Comparison of ENCODE assay signal across 1 cellular context in the genomic region with DNA sequence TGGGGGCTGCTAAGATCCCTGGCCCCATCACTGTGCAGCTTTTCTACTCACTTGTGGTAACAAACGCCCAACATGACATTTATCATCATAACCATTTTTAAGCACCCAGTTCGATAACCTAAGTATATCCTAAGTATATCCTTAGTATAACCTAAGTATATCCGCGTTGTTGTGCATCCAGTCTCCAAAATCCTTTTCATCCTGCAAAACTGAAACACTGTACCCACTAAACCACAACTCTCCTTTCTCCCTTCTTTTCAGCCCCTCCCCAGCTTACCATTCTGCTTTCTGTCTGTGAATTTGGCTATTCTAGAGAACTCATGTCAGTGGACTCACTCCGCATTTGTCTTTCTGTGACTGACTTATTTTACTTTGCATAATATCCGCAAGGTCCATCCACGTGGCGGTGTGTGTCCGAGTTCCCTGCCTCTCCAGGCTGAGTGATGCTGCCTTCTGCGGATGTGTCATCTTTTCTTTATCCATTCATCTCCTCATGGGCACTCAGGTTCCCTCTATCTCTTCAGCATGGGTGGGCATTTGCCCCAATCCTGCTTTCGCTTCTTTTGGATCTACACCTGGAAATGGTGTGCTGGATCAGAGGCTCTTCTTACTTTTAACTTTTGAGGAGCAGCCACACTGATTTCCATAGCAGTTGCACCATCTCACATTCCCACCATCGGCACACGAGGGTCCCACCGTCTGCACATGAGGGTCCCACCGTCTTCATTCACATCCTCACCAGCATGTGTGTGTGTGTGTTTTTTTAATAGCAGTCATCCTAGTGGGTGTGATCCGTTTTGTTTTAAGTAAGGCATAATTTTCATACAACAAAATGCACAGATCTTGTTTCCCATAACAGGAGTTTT.
TF ChIP-seq lines count a peak whose summit lies in the region.

No MANE protein-coding gene starts in this region.

TF ChIP-seq in K562, 482 proteins besides CTCF, POLR2A, EP300 and RAD21 (continues in another document):
- no peak for TF ChIP-seq PRMT5 (CRISPR knock-in tag; IDR thresholded peaks at IDR 0.05)
- 0 out of 2 replicates have a peak, but pooled peaks have one; percentile 58 for TF ChIP-seq ZBTB1 (CRISPR knock-in tag; IDR thresholded peaks at IDR 0.05; ENCODE audit: borderline replicate concordance, low read depth)
- no peak for TF ChIP-seq JUNB (CRISPR knock-in tag; conservative IDR thresholded peaks at IDR 0.05)
- TF ChIP-seq, protein P1, sequence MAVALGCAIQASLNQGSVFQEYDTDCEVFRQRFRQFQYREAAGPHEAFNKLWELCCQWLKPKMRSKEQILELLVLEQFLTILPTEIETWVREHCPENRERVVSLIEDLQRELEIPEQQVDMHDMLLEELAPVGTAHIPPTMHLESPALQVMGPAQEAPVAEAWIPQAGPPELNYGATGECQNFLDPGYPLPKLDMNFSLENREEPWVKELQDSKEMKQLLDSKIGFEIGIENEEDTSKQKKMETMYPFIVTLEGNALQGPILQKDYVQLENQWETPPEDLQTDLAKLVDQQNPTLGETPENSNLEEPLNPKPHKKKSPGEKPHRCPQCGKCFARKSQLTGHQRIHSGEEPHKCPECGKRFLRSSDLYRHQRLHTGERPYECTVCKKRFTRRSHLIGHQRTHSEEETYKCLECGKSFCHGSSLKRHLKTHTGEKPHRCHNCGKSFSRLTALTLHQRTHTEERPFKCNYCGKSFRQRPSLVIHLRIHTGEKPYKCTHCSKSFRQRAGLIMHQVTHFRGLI (CRISPR knock-in tag; IDR thresholded peaks at IDR 0.05): no peak
- TF ChIP-seq, protein P2, sequence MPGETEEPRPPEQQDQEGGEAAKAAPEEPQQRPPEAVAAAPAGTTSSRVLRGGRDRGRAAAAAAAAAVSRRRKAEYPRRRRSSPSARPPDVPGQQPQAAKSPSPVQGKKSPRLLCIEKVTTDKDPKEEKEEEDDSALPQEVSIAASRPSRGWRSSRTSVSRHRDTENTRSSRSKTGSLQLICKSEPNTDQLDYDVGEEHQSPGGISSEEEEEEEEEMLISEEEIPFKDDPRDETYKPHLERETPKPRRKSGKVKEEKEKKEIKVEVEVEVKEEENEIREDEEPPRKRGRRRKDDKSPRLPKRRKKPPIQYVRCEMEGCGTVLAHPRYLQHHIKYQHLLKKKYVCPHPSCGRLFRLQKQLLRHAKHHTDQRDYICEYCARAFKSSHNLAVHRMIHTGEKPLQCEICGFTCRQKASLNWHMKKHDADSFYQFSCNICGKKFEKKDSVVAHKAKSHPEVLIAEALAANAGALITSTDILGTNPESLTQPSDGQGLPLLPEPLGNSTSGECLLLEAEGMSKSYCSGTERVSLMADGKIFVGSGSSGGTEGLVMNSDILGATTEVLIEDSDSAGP (CRISPR knock-in tag; IDR thresholded peaks at IDR 0.05): peak; percentile 62; the same call in 1 of the 2 replicates
- TF ChIP-seq ZKSCAN1 (IDR thresholded peaks at IDR 0.05; ENCODE audit: low read depth, low read length): no peak
- 0 out of 2 replicates have a peak, but pooled peaks have one; percentile 1 for TF ChIP-seq NFIX (CRISPR knock-in tag; IDR thresholded peaks at IDR 0.05; ENCODE audit: low read depth)
- no peak for TF ChIP-seq RHOXF2B (CRISPR knock-in tag; conservative IDR thresholded peaks at IDR 0.05)
- TF ChIP-seq SMAD3 (CRISPR knock-in tag; conservative IDR thresholded peaks at IDR 0.05): no peak
- TF ChIP-seq, protein P3, sequence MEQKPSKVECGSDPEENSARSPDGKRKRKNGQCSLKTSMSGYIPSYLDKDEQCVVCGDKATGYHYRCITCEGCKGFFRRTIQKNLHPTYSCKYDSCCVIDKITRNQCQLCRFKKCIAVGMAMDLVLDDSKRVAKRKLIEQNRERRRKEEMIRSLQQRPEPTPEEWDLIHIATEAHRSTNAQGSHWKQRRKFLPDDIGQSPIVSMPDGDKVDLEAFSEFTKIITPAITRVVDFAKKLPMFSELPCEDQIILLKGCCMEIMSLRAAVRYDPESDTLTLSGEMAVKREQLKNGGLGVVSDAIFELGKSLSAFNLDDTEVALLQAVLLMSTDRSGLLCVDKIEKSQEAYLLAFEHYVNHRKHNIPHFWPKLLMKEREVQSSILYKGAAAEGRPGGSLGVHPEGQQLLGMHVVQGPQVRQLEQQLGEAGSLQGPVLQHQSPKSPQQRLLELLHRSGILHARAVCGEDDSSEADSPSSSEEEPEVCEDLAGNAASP (IDR thresholded peaks at IDR 0.05): no peak
- TF ChIP-seq NCOA1 (IDR thresholded peaks at IDR 0.05; ENCODE audit: low read depth): no peak
- no peak for TF ChIP-seq RAD51 (IDR thresholded peaks at IDR 0.05; ENCODE audit: borderline replicate concordance, low read depth)
- TF ChIP-seq KLF16 (IDR thresholded peaks at IDR 0.05): no peak
- TF ChIP-seq, protein P4, sequence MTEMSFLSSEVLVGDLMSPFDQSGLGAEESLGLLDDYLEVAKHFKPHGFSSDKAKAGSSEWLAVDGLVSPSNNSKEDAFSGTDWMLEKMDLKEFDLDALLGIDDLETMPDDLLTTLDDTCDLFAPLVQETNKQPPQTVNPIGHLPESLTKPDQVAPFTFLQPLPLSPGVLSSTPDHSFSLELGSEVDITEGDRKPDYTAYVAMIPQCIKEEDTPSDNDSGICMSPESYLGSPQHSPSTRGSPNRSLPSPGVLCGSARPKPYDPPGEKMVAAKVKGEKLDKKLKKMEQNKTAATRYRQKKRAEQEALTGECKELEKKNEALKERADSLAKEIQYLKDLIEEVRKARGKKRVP (CRISPR knock-in tag; IDR thresholded peaks at IDR 0.05): no peak
- TF ChIP-seq NR4A1 (CRISPR knock-in tag; IDR thresholded peaks at IDR 0.05): no peak
- TF ChIP-seq NR4A1 (tag; IDR thresholded peaks at IDR 0.05): no peak
- TF ChIP-seq, protein P5, sequence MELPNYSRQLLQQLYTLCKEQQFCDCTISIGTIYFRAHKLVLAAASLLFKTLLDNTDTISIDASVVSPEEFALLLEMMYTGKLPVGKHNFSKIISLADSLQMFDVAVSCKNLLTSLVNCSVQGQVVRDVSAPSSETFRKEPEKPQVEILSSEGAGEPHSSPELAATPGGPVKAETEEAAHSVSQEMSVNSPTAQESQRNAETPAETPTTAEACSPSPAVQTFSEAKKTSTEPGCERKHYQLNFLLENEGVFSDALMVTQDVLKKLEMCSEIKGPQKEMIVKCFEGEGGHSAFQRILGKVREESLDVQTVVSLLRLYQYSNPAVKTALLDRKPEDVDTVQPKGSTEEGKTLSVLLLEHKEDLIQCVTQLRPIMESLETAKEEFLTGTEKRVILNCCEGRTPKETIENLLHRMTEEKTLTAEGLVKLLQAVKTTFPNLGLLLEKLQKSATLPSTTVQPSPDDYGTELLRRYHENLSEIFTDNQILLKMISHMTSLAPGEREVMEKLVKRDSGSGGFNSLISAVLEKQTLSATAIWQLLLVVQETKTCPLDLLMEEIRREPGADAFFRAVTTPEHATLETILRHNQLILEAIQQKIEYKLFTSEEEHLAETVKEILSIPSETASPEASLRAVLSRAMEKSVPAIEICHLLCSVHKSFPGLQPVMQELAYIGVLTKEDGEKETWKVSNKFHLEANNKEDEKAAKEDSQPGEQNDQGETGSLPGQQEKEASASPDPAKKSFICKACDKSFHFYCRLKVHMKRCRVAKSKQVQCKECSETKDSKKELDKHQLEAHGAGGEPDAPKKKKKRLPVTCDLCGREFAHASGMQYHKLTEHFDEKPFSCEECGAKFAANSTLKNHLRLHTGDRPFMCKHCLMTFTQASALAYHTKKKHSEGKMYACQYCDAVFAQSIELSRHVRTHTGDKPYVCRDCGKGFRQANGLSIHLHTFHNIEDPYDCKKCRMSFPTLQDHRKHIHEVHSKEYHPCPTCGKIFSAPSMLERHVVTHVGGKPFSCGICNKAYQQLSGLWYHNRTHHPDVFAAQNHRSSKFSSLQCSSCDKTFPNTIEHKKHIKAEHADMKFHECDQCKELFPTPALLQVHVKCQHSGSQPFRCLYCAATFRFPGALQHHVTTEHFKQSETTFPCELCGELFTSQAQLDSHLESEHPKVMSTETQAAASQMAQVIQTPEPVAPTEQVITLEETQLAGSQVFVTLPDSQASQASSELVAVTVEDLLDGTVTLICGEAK (IDR thresholded peaks at IDR 0.05): no peak
- TF ChIP-seq, protein P5 (CRISPR knock-in tag; IDR thresholded peaks at IDR 0.05): 0 out of 2 replicates have a peak, but pooled peaks have one; percentile 32
- no peak for TF ChIP-seq ZNF766 (CRISPR knock-in tag; conservative IDR thresholded peaks at IDR 0.05)
- TF ChIP-seq PCBP1 (IDR thresholded peaks at IDR 0.05; ENCODE audit: low read depth, low read length, poor library complexity, severe bottlenecking): no peak
- TF ChIP-seq KDM2B (CRISPR knock-in tag; IDR thresholded peaks at IDR 0.05): no peak
- TF ChIP-seq, protein P6, sequence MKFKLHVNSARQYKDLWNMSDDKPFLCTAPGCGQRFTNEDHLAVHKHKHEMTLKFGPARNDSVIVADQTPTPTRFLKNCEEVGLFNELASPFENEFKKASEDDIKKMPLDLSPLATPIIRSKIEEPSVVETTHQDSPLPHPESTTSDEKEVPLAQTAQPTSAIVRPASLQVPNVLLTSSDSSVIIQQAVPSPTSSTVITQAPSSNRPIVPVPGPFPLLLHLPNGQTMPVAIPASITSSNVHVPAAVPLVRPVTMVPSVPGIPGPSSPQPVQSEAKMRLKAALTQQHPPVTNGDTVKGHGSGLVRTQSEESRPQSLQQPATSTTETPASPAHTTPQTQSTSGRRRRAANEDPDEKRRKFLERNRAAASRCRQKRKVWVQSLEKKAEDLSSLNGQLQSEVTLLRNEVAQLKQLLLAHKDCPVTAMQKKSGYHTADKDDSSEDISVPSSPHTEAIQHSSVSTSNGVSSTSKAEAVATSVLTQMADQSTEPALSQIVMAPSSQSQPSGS (CRISPR knock-in tag; IDR thresholded peaks at IDR 0.05): peak; percentile 67; the same call in 1 of the 2 replicates
- TF ChIP-seq, protein P7, sequence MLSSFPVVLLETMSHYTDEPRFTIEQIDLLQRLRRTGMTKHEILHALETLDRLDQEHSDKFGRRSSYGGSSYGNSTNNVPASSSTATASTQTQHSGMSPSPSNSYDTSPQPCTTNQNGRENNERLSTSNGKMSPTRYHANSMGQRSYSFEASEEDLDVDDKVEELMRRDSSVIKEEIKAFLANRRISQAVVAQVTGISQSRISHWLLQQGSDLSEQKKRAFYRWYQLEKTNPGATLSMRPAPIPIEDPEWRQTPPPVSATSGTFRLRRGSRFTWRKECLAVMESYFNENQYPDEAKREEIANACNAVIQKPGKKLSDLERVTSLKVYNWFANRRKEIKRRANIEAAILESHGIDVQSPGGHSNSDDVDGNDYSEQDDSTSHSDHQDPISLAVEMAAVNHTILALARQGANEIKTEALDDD (IDR thresholded peaks at IDR 0.05): no peak
- no peak for TF ChIP-seq ZNF165 (CRISPR knock-in tag; IDR thresholded peaks at IDR 0.05; ENCODE audit: borderline replicate concordance)
- TF ChIP-seq, protein P8, sequence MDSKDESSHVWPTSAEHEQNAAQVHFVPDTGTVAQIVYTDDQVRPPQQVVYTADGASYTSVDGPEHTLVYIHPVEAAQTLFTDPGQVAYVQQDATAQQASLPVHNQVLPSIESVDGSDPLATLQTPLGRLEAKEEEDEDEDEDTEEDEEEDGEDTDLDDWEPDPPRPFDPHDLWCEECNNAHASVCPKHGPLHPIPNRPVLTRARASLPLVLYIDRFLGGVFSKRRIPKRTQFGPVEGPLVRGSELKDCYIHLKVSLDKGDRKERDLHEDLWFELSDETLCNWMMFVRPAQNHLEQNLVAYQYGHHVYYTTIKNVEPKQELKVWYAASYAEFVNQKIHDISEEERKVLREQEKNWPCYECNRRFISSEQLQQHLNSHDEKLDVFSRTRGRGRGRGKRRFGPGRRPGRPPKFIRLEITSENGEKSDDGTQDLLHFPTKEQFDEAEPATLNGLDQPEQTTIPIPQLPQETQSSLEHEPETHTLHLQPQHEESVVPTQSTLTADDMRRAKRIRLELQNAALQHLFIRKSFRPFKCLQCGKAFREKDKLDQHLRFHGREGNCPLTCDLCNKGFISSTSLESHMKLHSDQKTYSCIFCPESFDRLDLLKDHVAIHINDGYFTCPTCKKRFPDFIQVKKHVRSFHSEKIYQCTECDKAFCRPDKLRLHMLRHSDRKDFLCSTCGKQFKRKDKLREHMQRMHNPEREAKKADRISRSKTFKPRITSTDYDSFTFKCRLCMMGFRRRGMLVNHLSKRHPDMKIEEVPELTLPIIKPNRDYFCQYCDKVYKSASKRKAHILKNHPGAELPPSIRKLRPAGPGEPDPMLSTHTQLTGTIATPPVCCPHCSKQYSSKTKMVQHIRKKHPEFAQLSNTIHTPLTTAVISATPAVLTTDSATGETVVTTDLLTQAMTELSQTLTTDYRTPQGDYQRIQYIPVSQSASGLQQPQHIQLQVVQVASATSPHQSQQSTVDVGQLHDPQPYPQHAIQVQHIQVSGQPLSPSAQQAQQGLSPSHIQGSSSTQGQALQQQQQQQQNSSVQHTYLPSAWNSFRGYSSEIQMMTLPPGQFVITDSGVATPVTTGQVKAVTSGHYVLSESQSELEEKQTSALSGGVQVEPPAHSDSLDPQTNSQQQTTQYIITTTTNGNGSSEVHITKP (IDR thresholded peaks at IDR 0.05; ENCODE audit: partially characterized antibody): no peak
- no peak for TF ChIP-seq TCFL5 (CRISPR knock-in tag; conservative IDR thresholded peaks at IDR 0.05)
